Comparison of ENCODE assay signal across 10 cellular contexts in the genomic region with DNA sequence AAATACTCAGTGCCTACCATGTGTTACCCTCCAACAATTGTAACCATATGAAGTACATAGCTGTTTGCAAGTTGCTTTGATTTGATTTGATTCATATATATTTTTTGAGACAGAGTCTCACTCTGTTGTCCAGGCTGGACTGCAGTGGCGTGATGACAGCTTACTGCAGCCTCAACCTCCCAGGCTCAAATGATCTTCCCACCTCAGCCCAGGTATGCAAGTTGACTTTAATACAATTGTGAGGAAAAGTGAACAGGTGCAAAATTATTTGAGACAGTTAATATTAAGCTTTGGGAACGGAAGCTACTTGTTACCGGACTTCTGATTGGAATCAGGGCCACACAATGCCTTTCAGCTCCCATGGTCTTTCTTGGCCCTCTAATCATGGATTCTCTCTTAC. TPM values are rescaled to one million over a fixed set of nuclear protein-coding genes. Genes with fewer than 3 reads are reported as not detected.
DNase-seq lines count a peak whose midpoint lies in the region; ATAC-seq, FAIRE-seq and TF ChIP-seq lines count a peak whose summit lies in the region.
"Had no signal": no experiment of that assay in that cellular context is flagged by ENCODE, and none has a peak within 500 bp of the region (broad histone marks: within the 10 kb centered on the region; RNA-seq: fewer than 3 reads in every experiment).

No MANE protein-coding gene starts in this region.

- H3K4me1 ChIP-seq in HUES48 (ENCODE audit: control insufficient read depth, insufficient read depth, low read length), result peaks cover 20% of the 10 kb centered on the region
- H3K4me1 ChIP-seq in mammary epithelial cell (ENCODE audit: insufficient read depth, low read length), result peaks cover 41% of the 10 kb centered on the region

- H3K27me3 Mint-ChIP-seq in natural killer cell (ENCODE audit: low read depth in 2 of 2), result no peaks in the 10 kb centered on the region

- intact Hi-C loops in mammary epithelial cell (cut with micrococcal nuclease), result loop anchor here (10.0 kb wide), 1 partner anchor 183 kb away; no protein-coding TSS in a partner anchor
- intact Hi-C loops in natural killer cell (cut with micrococcal nuclease), result loop anchor here (5.0 kb wide), 1 partner anchor 1685 kb away; no protein-coding TSS in a partner anchor

- 100% methylated on average over 1 of the region's 3 CpGs for WGBS in mammary epithelial cell (ENCODE audit: low coverage, missing lambda C conversion rate)

- H3K4me3 ChIP-seq in HUES48 (ENCODE audit: low read depth, low read length) (peak overlapping the region; percentile 89; the same call in 1 of the 2 replicates), mammary epithelial cell (replicated peaks in 1 of 3; ENCODE audit: insufficient read depth in 1 of 3, low read depth in 2 of 3, low read length in 3 of 3) (peak overlapping the region in 1 of 3 experiments; percentile 98)

- no peaks in the 10 kb centered on the region for H3K9me3 ChIP-seq in HUES48 (ENCODE audit: control insufficient read depth, insufficient read depth, low read length)
- H3K9me3 ChIP-seq in mammary epithelial cell (replicated peaks; ENCODE audit: insufficient read depth, low read length), result no peaks in the 10 kb centered on the region

- H3K36me3 ChIP-seq in HUES48 (ENCODE audit: control insufficient read depth, insufficient read depth, low read length), result peaks cover 33% of the 10 kb centered on the region
- peaks cover 29% of the 10 kb centered on the region for H3K36me3 ChIP-seq in mammary epithelial cell (ENCODE audit: insufficient read depth, low read length)

- H3K27ac ChIP-seq in C4-2B, result peak overlapping the region; percentile 92; the same call in 1 of the 2 replicates
- no peak overlapping the region for H3K27ac ChIP-seq in HUES48 (ENCODE audit: low read depth, low read length)
- H3K27ac ChIP-seq in mammary epithelial cell (ENCODE audit: insufficient read depth, low read depth, low read length), result no peak overlapping the region

- CTCF ChIA-PET in mammary epithelial cell (lab: Charles Lee; ENCODE audit: low non-redundant PET), result no interaction called here

- dilution Hi-C loops in mammary epithelial cell (cut with HindIII; ENCODE audit: low sequenced_read_pairs), result no loop called here

- TF ChIP-seq CTCF in C4-2B (conservative IDR thresholded peaks at IDR 0.05) (no peak), mammary epithelial cell (conservative IDR thresholded peaks at IDR 0.05 in 1 of 2, IDR thresholded peaks at IDR 0.05 in 1 of 2; ENCODE audit: extremely low read depth in 1 of 2, insufficient read depth in 1 of 2, low read depth in 1 of 2, low read length in 2 of 2) (no peak), natural killer cell (IDR thresholded peaks at IDR 0.05) (no peak)

- peak overlapping the region; percentile 93 for H2AFZ ChIP-seq in mammary epithelial cell (ENCODE audit: low read depth, low read length)

- H4K20me1 ChIP-seq in mammary epithelial cell (ENCODE audit: insufficient read depth, low read length), result peaks cover 4% of the 10 kb centered on the region

- TF ChIP-seq POLR2A in GM12892 (IDR thresholded peaks at IDR 0.05; ENCODE audit: low read depth, low read length), result no peak

- peak overlapping the region; percentile 91 for H3K4me2 ChIP-seq in mammary epithelial cell (ENCODE audit: insufficient read depth, low read depth, low read length)

- H3K9ac ChIP-seq in HUES48 (ENCODE audit: low read depth, low read length), result no peak overlapping the region
- no peak overlapping the region for H3K9ac ChIP-seq in mammary epithelial cell (ENCODE audit: insufficient read depth, low read length)

- H3K4me1 Mint-ChIP-seq in natural killer cell, result peaks cover 36 to 42% of the 10 kb centered on the region in 2 donors

- no peaks in the 10 kb centered on the region for H3K27me3 ChIP-seq in HUES48 (ENCODE audit: control insufficient read depth, insufficient read depth, low read length)
- no peaks in the 10 kb centered on the region for H3K27me3 ChIP-seq in mammary epithelial cell (ENCODE audit: insufficient read depth, low read length)

- DNase-seq in mammary epithelial cell, result no peak
- DNase-seq in natural killer cell, result no peak
- no peak for DNase-seq in NOMO-1 treated with dmso at 0.1 percent for 144 hours (lab: John Stamatoyannopoulos, UW; ENCODE audit: unreplicated experiment)
- no peak for DNase-seq in GM12892 (ENCODE audit: insufficient read length)
- DNase-seq in hippocampal formation (lab: John Stamatoyannopoulos, UW), result no peak
- DNase-seq: GOT3; stimulated activated CD4-positive, alpha-beta T cell treated with anti-CD3 and anti-CD28 coated beads, Interleukin-4, amount 100 ng/mL, for 24 hours had no signal

- peak overlapping the region; percentile 92 to 98 for H3K27ac Mint-ChIP-seq in natural killer cell

- BruUV-seq in mammary epithelial cell (replicated peaks; lab: Mats Ljungman, UMichigan), result no TSS peak

- ATAC-seq in natural killer cell (no peak), GM18909 (IDR thresholded peaks at IDR 0.05; ENCODE audit: poor library complexity, unreplicated experiment) (no peak)

- H3K9me3 Mint-ChIP-seq in natural killer cell, result no peaks in the 10 kb centered on the region

- in situ Hi-C loops in mammary epithelial cell (cut with MboI; ENCODE audit: low sequenced_read_pairs in 2 of 2), result no loop called here

- peaks cover 20% of the 10 kb centered on the region for H3K36me3 Mint-ChIP-seq in natural killer cell

- H3K79me2 ChIP-seq in mammary epithelial cell (ENCODE audit: insufficient read depth, low read length), result peaks cover 51% of the 10 kb centered on the region

- FAIRE-seq in GM12892 (lab: Jason Lieb, UNC), result no peak

- peak overlapping the region; percentile 96 for H3K4me3 Mint-ChIP-seq in natural killer cell

RNA-seq across cellular contexts. Expression of a gene that starts 1.3 kb away (rescaled TPM):
- total RNA-seq in mammary epithelial cell (1,000 to 10,000 TPM in 1 of 2 donors, 100 to 1,000 TPM in 1; 855 to 2,728 TPM), natural killer cell (1,000 to 10,000 TPM; 1,429 to 1,793 (median 1,744) TPM)
- 1,666 TPM for polyA plus RNA-seq in mammary epithelial cell
- polyA minus RNA-seq in mammary epithelial cell, result 996 TPM
- polyA plus RNA-seq in GM12892 (2012; ENCODE audit: missing spikeins), result 6,135 TPM
